Comparison of ENCODE assay signal across 19 cellular contexts in the genomic region with DNA sequence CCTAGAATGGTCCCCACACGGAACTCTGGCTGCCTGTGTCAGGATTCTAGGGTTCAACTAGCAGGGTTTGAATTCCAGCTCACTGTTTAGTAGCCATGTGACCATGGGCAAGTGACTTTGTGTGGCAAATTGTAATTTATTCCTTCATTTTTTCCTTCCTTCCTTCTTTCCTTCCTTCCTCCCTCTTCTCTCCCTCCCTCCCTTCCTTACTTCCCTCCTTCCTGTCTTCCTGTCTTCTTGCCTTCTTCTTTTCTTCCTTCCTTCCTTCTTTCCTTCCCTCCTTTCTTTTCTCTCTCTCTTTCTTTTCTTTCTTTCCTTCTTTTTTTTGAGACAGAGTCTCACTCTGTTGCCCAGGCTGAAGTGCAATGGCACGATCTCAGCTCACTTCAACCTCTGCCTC. TPM values are rescaled to one million over a fixed set of nuclear protein-coding genes. Genes with fewer than 3 reads are reported as not detected.
DNase-seq lines count a peak whose midpoint lies in the region; ATAC-seq and TF ChIP-seq lines count a peak whose summit lies in the region.
"Had no signal": no experiment of that assay in that cellular context is flagged by ENCODE, and none has a peak within 500 bp of the region (broad histone marks: within the 10 kb centered on the region; RNA-seq: fewer than 3 reads in every experiment).

No MANE protein-coding gene starts in this region.

- peak overlapping the region; percentile 46 for H3K4me3 ChIP-seq in OCI-LY1 (ENCODE audit: low read depth, low read length, poor library complexity, severe bottlenecking)
- H3K4me3 ChIP-seq: left lung, smooth muscle cell, upper lobe of right lung had no signal

- in situ Hi-C loops in GM13976 (cut with MboI; ENCODE audit: low sequenced_read_pairs, unreplicated experiment): no loop called here

- H3K9me3 ChIP-seq in OCI-LY1 (ENCODE audit: low read length): no peaks in the 10 kb centered on the region
- H3K9me3 ChIP-seq: upper lobe of right lung had no signal

- no peak for DNase-seq in activated T-cell treated with anti-CD3 and anti-CD28 coated beads, Interleukin-2, amount 50 U/mL, for 4 hours
- DNase-seq in activated T-cell treated with anti-CD3 and anti-CD28 coated beads for 4 hours (no peak), caudate nucleus (lab: John Stamatoyannopoulos, UW) (peak in 1 of 61 donors; percentile 18), cerebellum (ENCODE audit: low spot score) (no peak), GM13976 (ENCODE audit: low spot score) (no peak)
- no peak for DNase-seq in stimulated activated naive B cell treated with anti-CD40 and anti-IgM and Interleukin-4, amounts not matched to agents 10 μg/mL and 1 μg/mL and 100 μg/mL, for 72 hours
- DNase-seq: Kasumi-1; left lung; NCI-H1436; NCI-H345; posterior cingulate gyrus; SIG-M5; stimulated activated naive CD4-positive, alpha-beta T cell; upper lobe of right lung had no signal

- peak overlapping the region; percentile 33 for H3K27ac Mint-ChIP-seq in stimulated activated naive B cell treated with anti-CD40 and anti-IgM and Interleukin-4, amounts not matched to agents 10 μg/mL and 1 μg/mL and 100 μg/mL, for 72 hours

- peak overlapping the region; percentile 40 for H3K27ac ChIP-seq in OCI-LY1 (ENCODE audit: low read depth, low read length, poor library complexity, severe bottlenecking)
- peak overlapping the region; percentile 63 for H3K27ac ChIP-seq in caudate nucleus (ENCODE audit: low read depth, low read length)
- H3K27ac ChIP-seq: left lung, upper lobe of right lung had no signal

- H4K20me1 ChIP-seq in OCI-LY1 (ENCODE audit: insufficient read depth, low read length): no peaks in the 10 kb centered on the region

- ATAC-seq in activated T-cell treated with anti-CD3 and anti-CD28 coated beads, Interleukin-2, amount 50 U/mL, for 4 hours: no peak
- no peak for ATAC-seq in stimulated activated naive B cell treated with anti-CD40 and anti-IgM and Interleukin-4, amounts not matched to agents 10 μg/mL and 1 μg/mL and 100 μg/mL, for 72 hours (replicated peaks)
- no peak for ATAC-seq in GM21367 (IDR thresholded peaks at IDR 0.05; ENCODE audit: unreplicated experiment)
- ATAC-seq: left lung, upper lobe of right lung had no signal

- no peaks in the 10 kb centered on the region for H3K79me2 ChIP-seq in OCI-LY1 (ENCODE audit: insufficient read depth, low read length)

- H3K4me1 Mint-ChIP-seq in activated T-cell treated with anti-CD3 and anti-CD28 coated beads, Interleukin-2, amount 50 U/mL, for 4 hours (ENCODE audit: low read depth): peaks cover 11% of the 10 kb centered on the region
- H3K4me1 Mint-ChIP-seq in stimulated activated naive B cell treated with anti-CD40 and anti-IgM and Interleukin-4, amounts not matched to agents 10 μg/mL and 1 μg/mL and 100 μg/mL, for 72 hours: peaks cover 9 to 15% of the 10 kb centered on the region in 2 donors

- H3K9me3 Mint-ChIP-seq in activated T-cell treated with anti-CD3 and anti-CD28 coated beads, Interleukin-2, amount 50 U/mL, for 4 hours: peaks cover 4% of the 10 kb centered on the region
- H3K9me3 Mint-ChIP-seq in stimulated activated naive B cell treated with anti-CD40 and anti-IgM and Interleukin-4, amounts not matched to agents 10 μg/mL and 1 μg/mL and 100 μg/mL, for 72 hours: peaks cover 3 to 5% of the 10 kb centered on the region in 2 donors

- peaks cover 14% of the 10 kb centered on the region for H3K4me1 ChIP-seq in OCI-LY1 (ENCODE audit: insufficient read depth, low read length, severe bottlenecking)
- H3K4me1 ChIP-seq: left lung, upper lobe of right lung had no signal

- peak overlapping the region; percentile 37 for H3K9ac ChIP-seq in OCI-LY1 (ENCODE audit: low read length)

- H3K9me2 ChIP-seq in OCI-LY1 (ENCODE audit: low read depth, low read length): no peaks in the 10 kb centered on the region

- peaks cover 3% of the 10 kb centered on the region for H3K36me3 Mint-ChIP-seq in activated T-cell treated with anti-CD3 and anti-CD28 coated beads, Interleukin-2, amount 50 U/mL, for 4 hours (ENCODE audit: insufficient read depth)
- H3K36me3 Mint-ChIP-seq in stimulated activated naive B cell treated with anti-CD40 and anti-IgM and Interleukin-4, amounts not matched to agents 10 μg/mL and 1 μg/mL and 100 μg/mL, for 72 hours: peaks cover 0 to 6% of the 10 kb centered on the region in 2 donors

- H3K36me3 ChIP-seq in OCI-LY1 (ENCODE audit: insufficient read depth, low read length): peaks cover 7% of the 10 kb centered on the region; the same call in 1 of the 2 replicates
- H3K36me3 ChIP-seq: left lung, upper lobe of right lung had no signal

- H3K27me3 ChIP-seq in OCI-LY1 (ENCODE audit: insufficient read depth, low read length): no peaks in the 10 kb centered on the region
- H3K27me3 ChIP-seq: left lung, upper lobe of right lung had no signal

- H3F3A ChIP-seq in OCI-LY1 (ENCODE audit: insufficient read depth, low read length): no peaks in the 10 kb centered on the region

- peak overlapping the region; percentile 94 for H2AFZ ChIP-seq in OCI-LY1 (ENCODE audit: low read length)

- no peaks in the 10 kb centered on the region for H3K27me3 Mint-ChIP-seq in activated T-cell treated with anti-CD3 and anti-CD28 coated beads, Interleukin-2, amount 50 U/mL, for 4 hours (ENCODE audit: low read depth)
- H3K27me3 Mint-ChIP-seq in stimulated activated naive B cell treated with anti-CD40 and anti-IgM and Interleukin-4, amounts not matched to agents 10 μg/mL and 1 μg/mL and 100 μg/mL, for 72 hours: peaks cover 0 to 3% of the 10 kb centered on the region in 2 donors

- H3K4me2 ChIP-seq in OCI-LY1 (ENCODE audit: low read length): peak overlapping the region; percentile 66
- H3K4me2 ChIP-seq: smooth muscle cell had no signal

- TF ChIP-seq CTCF in OCI-LY1 (IDR thresholded peaks at IDR 0.05; ENCODE audit: low read length) (no peak), GM13976 (IDR thresholded peaks at IDR 0.05; ENCODE audit: borderline replicate concordance, control extremely low read depth, extremely low read depth, insufficient read depth, missing control alignments) (no peak)

- peak overlapping the region; percentile 71 for H3K4me3 Mint-ChIP-seq in activated T-cell treated with anti-CD3 and anti-CD28 coated beads, Interleukin-2, amount 50 U/mL, for 4 hours
- H3K4me3 Mint-ChIP-seq in stimulated activated naive B cell treated with anti-CD40 and anti-IgM and Interleukin-4, amounts not matched to agents 10 μg/mL and 1 μg/mL and 100 μg/mL, for 72 hours: peak overlapping the region; percentile 75 to 76

RNA-seq across cellular contexts. Expression of a gene that starts 8.5 kb away (rescaled TPM):
- total RNA-seq in activated T-cell treated with anti-CD3 and anti-CD28 coated beads, Interleukin-2, amount 50 U/mL, for 4 hours: 10 to 100 TPM; 50.9 to 59.1 (median 55.8) TPM
- total RNA-seq in cerebellum: 0.18 TPM
- total RNA-seq: endothelial cell of umbilical vein, frontal cortex, smooth muscle cell had no signal

RNA-seq across cellular contexts. Expression of a gene that starts 12.0 kb away (rescaled TPM):
- total RNA-seq in activated T-cell treated with anti-CD3 and anti-CD28 coated beads, Interleukin-2, amount 50 U/mL, for 4 hours: 1 to 10 TPM; 4.8 to 9.2 (median 7.8) TPM
- 52.7 TPM for total RNA-seq in cerebellum
- total RNA-seq: endothelial cell of umbilical vein, smooth muscle cell had no signal

RNA-seq across cellular contexts. Expression of a gene that starts 26.1 kb away (rescaled TPM):
- 1 to 10 TPM; 1.6 to 1.8 (median 1.8) TPM for total RNA-seq in activated T-cell treated with anti-CD3 and anti-CD28 coated beads, Interleukin-2, amount 50 U/mL, for 4 hours
- total RNA-seq in cerebellum: 4.3 TPM
- total RNA-seq: endothelial cell of umbilical vein had no signal

RNA-seq across cellular contexts. Expression of a gene that starts 30.5 kb away (rescaled TPM):
- total RNA-seq in activated T-cell treated with anti-CD3 and anti-CD28 coated beads, Interleukin-2, amount 50 U/mL, for 4 hours: 10 to 100 TPM; 10.5 to 12.4 (median 11.9) TPM
- 26.6 TPM for total RNA-seq in cerebellum

RNA-seq across cellular contexts. Expression of a gene that starts 40.7 kb away (rescaled TPM):
- 1 to 10 TPM; 3.5 to 7.4 (median 3.8) TPM for total RNA-seq in activated T-cell treated with anti-CD3 and anti-CD28 coated beads, Interleukin-2, amount 50 U/mL, for 4 hours
- total RNA-seq in cerebellum: 1.2 TPM

Comparison
In these comparisons a context has a peak if more than half of its experiments do, and no peak if none do; other contexts are left out.
1. RNA of a gene that starts 8.5 kb away (total RNA-seq): 50.9 to 59.1 TPM in activated T-cell treated with anti-CD3 and anti-CD28 coated beads, Interleukin-2, amount 50 U/mL, for 4 hours; 0.18 TPM in cerebellum (single experiment); every median in the first group is over 10 times any median in the second.